Comparison of ENCODE assay signal across 19 cellular contexts in genomic region chr3:14475601-14476000, GRCh38.
DNase-seq lines count a peak whose midpoint lies in the region; FAIRE-seq and TF ChIP-seq lines count a peak whose summit lies in the region.
"Had no signal": no experiment of that assay in that cellular context is flagged by ENCODE, and none has a peak within 500 bp of the region (broad histone marks: within the 10 kb centered on the region; RNA-seq: fewer than 3 reads in every experiment).

No MANE protein-coding gene starts in this region.

- H3K23ac ChIP-seq in mesenchymal stem cell (ENCODE audit: low read length in 2 of 2), result no peak overlapping the region

- TF ChIP-seq CTCF in brain microvascular endothelial cell (IDR thresholded peaks at IDR 0.05; ENCODE audit: low read depth, low read length, missing control alignments) (no peak), osteoblast (IDR thresholded peaks at IDR 0.05; ENCODE audit: extremely low read depth, low read depth, low read length) (no peak), A673 (conservative IDR thresholded peaks at IDR 0.05; ENCODE audit: low read depth, low read length) (no peak), MM.1S (IDR thresholded peaks at IDR 0.05; ENCODE audit: low read length) (no peak)

- H4K91ac ChIP-seq in mesenchymal stem cell (ENCODE audit: low read length), result no peak overlapping the region

- FAIRE-seq in small intestine (lab: Jason Lieb, UNC), result no peak
- FAIRE-seq: A549, D721Med, G401.6, GM12892, GM19239, H1 had no signal

- POLR2A ChIA-PET in A673 (lab: Charles Lee; ENCODE audit: low non-redundant PET), result no interaction called here

- H2AK5ac ChIP-seq in mesenchymal stem cell (ENCODE audit: low read length, severe bottlenecking), result no peak overlapping the region

- no peak overlapping the region for H3K4ac ChIP-seq in mesenchymal stem cell (ENCODE audit: low read depth in 1 of 2, low read length in 2 of 2)

- H4K20me1 ChIP-seq in osteoblast (ENCODE audit: insufficient read depth, low read length) (no peaks in the 10 kb centered on the region), MM.1S (ENCODE audit: insufficient read depth, low read length) (no peaks in the 10 kb centered on the region)

- peak; percentile 16 for DNase-seq in brain microvascular endothelial cell
- DNase-seq in dermis blood vessel endothelial cell, result peak; percentile 28
- DNase-seq in mesenchymal stem cell, result peak; percentile 55
- peak; percentile 72 for DNase-seq in osteoblast (ENCODE audit: insufficient read length, low spot score, missing footprints)
- DNase-seq in A673 (ENCODE audit: low spot score), result no peak
- no peak for DNase-seq in MM.1S
- no peak for DNase-seq in small intestine
- DNase-seq: CD8-positive, alpha-beta T cell; COR-L47; DMS153; DMS79 treated with DMSO at 0.1 percent for 48 hours; EL had no signal

- H3K4me1 ChIP-seq in mesenchymal stem cell (ENCODE audit: control insufficient read depth, insufficient read depth, low read depth, low read length), result peaks cover 53% of the 10 kb centered on the region
- H3K4me1 ChIP-seq in osteoblast (ENCODE audit: insufficient read depth, low read length), result peaks cover 35% of the 10 kb centered on the region
- H3K4me1 ChIP-seq in A673 (ENCODE audit: insufficient read depth, low read length, poor library complexity, severe bottlenecking), result no peaks in the 10 kb centered on the region
- no peaks in the 10 kb centered on the region for H3K4me1 ChIP-seq in MM.1S (ENCODE audit: low read length)
- no peaks in the 10 kb centered on the region for H3K4me1 ChIP-seq in small intestine (ENCODE audit: control insufficient read depth in 2 of 2, insufficient read depth in 1 of 2, low read depth in 1 of 2, low read length in 1 of 2)
- H3K4me1 ChIP-seq: HAP-1 had no signal

- H3K27ac ChIP-seq in brain microvascular endothelial cell (no peak overlapping the region), mesenchymal stem cell (ENCODE audit: low read length, poor library complexity, severe bottlenecking) (no peak overlapping the region), osteoblast (ENCODE audit: low read depth, low read length) (no peak overlapping the region), A673 (ENCODE audit: low read depth, low read length, poor library complexity, severe bottlenecking) (no peak overlapping the region), MM.1S (ENCODE audit: low read length) (no peak overlapping the region), small intestine (ENCODE audit: low read depth in 1 of 2, low read length in 1 of 2) (no peak overlapping the region)
- H3K27ac ChIP-seq: A549 had no signal

- H3K9ac ChIP-seq in mesenchymal stem cell (ENCODE audit: low read length) (no peak overlapping the region), MM.1S (ENCODE audit: low read length) (no peak overlapping the region)

- H3K36me3 ChIP-seq in brain microvascular endothelial cell (replicated peaks), result peaks cover 29% of the 10 kb centered on the region
- H3K36me3 ChIP-seq in mesenchymal stem cell (ENCODE audit: control insufficient read depth in 1 of 2, insufficient read depth in 2 of 2, low read depth in 1 of 2, low read length in 2 of 2), result peaks cover 76 to 78% of the 10 kb centered on the region in 2 experiments
- peaks cover 83% of the 10 kb centered on the region for H3K36me3 ChIP-seq in osteoblast (ENCODE audit: insufficient read depth, low read length)
- H3K36me3 ChIP-seq in A673 (ENCODE audit: insufficient read depth, low read length, poor library complexity, severe bottlenecking), result peaks cover 25% of the 10 kb centered on the region
- H3K36me3 ChIP-seq in MM.1S (replicated peaks; ENCODE audit: insufficient read depth, low read length), result no peaks in the 10 kb centered on the region
- peaks cover 4 to 17% of the 10 kb centered on the region in 2 donors for H3K36me3 ChIP-seq in small intestine (ENCODE audit: control insufficient read depth in 2 of 2, insufficient read depth in 2 of 2, low read length in 2 of 2)

- H3K4me3 ChIP-seq in brain microvascular endothelial cell (ENCODE audit: low read depth, low read length) (no peak overlapping the region), mesenchymal stem cell (ENCODE audit: insufficient read depth in 1 of 2, low read depth in 1 of 2, low read length in 2 of 2) (no peak overlapping the region), osteoblast (ENCODE audit: insufficient read depth, low read length) (no peak overlapping the region), A673 (ENCODE audit: low read depth, low read length, poor library complexity, severe bottlenecking) (no peak overlapping the region), MM.1S (ENCODE audit: low read length) (no peak overlapping the region), small intestine (ENCODE audit: low read depth in 1 of 2, low read length in 2 of 2) (no peak overlapping the region)
- H3K4me3 ChIP-seq: A549, HAP-1 had no signal

- no peaks in the 10 kb centered on the region for H3K9me2 ChIP-seq in MM.1S (replicated peaks; ENCODE audit: insufficient read depth, low read length)

- 55% methylated on average over 7 of the region's 8 CpGs for WGBS in mesenchymal stem cell
- WGBS in small intestine, 3 donors, result 82 to 88% (median 84%) methylated on average over 8 of the region's 8 CpGs

- in situ Hi-C loops in brain microvascular endothelial cell (cut with HindIII; ENCODE audit: low pct_ligation_motif_present, low sequenced_read_pairs), result no loop called here

- no TSS peak for BruUV-seq in A673 (replicated peaks; lab: Mats Ljungman, UMichigan)

- no peak overlapping the region for H2AFZ ChIP-seq in mesenchymal stem cell (ENCODE audit: low read depth, low read length)
- no peak overlapping the region for H2AFZ ChIP-seq in osteoblast (ENCODE audit: low read length)
- H2AFZ ChIP-seq in MM.1S (ENCODE audit: low read length), result no peak overlapping the region

- H2BK120ac ChIP-seq in mesenchymal stem cell (ENCODE audit: low read depth, low read length), result no peak overlapping the region

- peaks cover 20% of the 10 kb centered on the region for H3K79me1 ChIP-seq in mesenchymal stem cell (replicated peaks; ENCODE audit: low read length, poor library complexity, severe bottlenecking)

- intact Hi-C loops in A673 (cut with micrococcal nuclease; ENCODE audit: unreplicated experiment), result no loop called here

- no peaks in the 10 kb centered on the region for H3F3A ChIP-seq in MM.1S (ENCODE audit: insufficient read depth, low read length)

- H3K27me3 ChIP-seq in brain microvascular endothelial cell (replicated peaks), result no peaks in the 10 kb centered on the region
- H3K27me3 ChIP-seq in mesenchymal stem cell (ENCODE audit: control insufficient read depth in 1 of 2, insufficient read depth in 1 of 2, low read length in 2 of 2), result no peaks in the 10 kb centered on the region
- no peaks in the 10 kb centered on the region for H3K27me3 ChIP-seq in osteoblast (ENCODE audit: insufficient read depth, low read length)
- no peaks in the 10 kb centered on the region for H3K27me3 ChIP-seq in A673 (replicated peaks; ENCODE audit: insufficient read depth, low read depth, low read length, poor library complexity)
- no peaks in the 10 kb centered on the region for H3K27me3 ChIP-seq in MM.1S (replicated peaks; ENCODE audit: insufficient read depth, low read length)
- H3K27me3 ChIP-seq in small intestine (ENCODE audit: control insufficient read depth in 2 of 2, insufficient read depth in 2 of 2, low read length in 2 of 2), result no peaks in the 10 kb centered on the region

- H3K79me2 ChIP-seq in osteoblast (ENCODE audit: insufficient read depth, low read length) (no peaks in the 10 kb centered on the region), MM.1S (ENCODE audit: low read length) (no peaks in the 10 kb centered on the region)

- H2BK5ac ChIP-seq in mesenchymal stem cell (ENCODE audit: low read depth, low read length, poor library complexity, severe bottlenecking), result no peak overlapping the region

- H3K18ac ChIP-seq in mesenchymal stem cell (ENCODE audit: low read depth in 1 of 2, low read length in 2 of 2), result no peak overlapping the region

- CTCF ChIA-PET in A673 (lab: Charles Lee), result no interaction called here

- H3K9me3 ChIP-seq in mesenchymal stem cell (ENCODE audit: control insufficient read depth, low read length) (no peaks in the 10 kb centered on the region), osteoblast (ENCODE audit: low read depth, low read length) (no peaks in the 10 kb centered on the region), A673 (ENCODE audit: low read depth, low read length, poor library complexity, severe bottlenecking) (no peaks in the 10 kb centered on the region), MM.1S (replicated peaks; ENCODE audit: insufficient read depth, low read length) (no peaks in the 10 kb centered on the region), small intestine (ENCODE audit: control insufficient read depth, low read depth) (no peaks in the 10 kb centered on the region)
- H3K9me3 ChIP-seq: A549, HAP-1 had no signal

- no peak overlapping the region for H2BK12ac ChIP-seq in mesenchymal stem cell (ENCODE audit: low read length in 2 of 2)

- H2BK15ac ChIP-seq in mesenchymal stem cell (ENCODE audit: low read depth, poor library complexity, severe bottlenecking), result no peak overlapping the region

- H4K8ac ChIP-seq in mesenchymal stem cell (ENCODE audit: low read length), result no peak overlapping the region

- no peak overlapping the region for H3K14ac ChIP-seq in mesenchymal stem cell (ENCODE audit: low read length in 2 of 2)

- no peak overlapping the region for H3K4me2 ChIP-seq in mesenchymal stem cell (ENCODE audit: low read length, poor library complexity, severe bottlenecking)
- no peak overlapping the region for H3K4me2 ChIP-seq in osteoblast (ENCODE audit: insufficient read depth, low read length)
- H3K4me2 ChIP-seq in MM.1S (ENCODE audit: low read depth, low read length), result no peak overlapping the region
- H3K4me2 ChIP-seq: A549 had no signal

Comparison
In these comparisons a context has a peak if more than half of its experiments do, and no peak if none do; other contexts are left out.
1. DNase-seq: peak in brain microvascular endothelial cell (single experiment), dermis blood vessel endothelial cell (single experiment), mesenchymal stem cell (single experiment) and osteoblast (single experiment); none in A673 (single experiment), MM.1S (single experiment) and small intestine (single experiment).